17 cellular contexts compared by ENCODE assay signal in the genomic region with DNA sequence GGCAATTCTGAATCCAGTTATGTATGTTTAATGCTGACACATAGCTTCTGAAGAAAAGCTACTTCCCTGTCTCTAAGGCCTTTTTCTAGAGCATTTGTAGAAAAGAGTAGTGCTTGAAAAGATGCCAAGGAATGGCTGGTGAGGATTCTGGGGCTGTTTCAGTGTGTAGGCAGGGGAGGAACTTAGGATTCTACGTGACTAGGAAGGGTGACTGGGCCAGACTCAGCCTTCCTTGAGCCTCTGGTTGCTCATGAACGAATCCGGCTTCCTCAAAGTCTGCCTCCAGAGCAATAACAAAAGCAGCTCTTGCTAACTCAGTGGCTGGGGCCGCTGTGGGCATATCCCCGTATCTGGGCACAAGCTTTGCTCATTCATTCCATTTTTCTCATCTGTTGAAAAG.
DNase-seq lines count a peak whose midpoint lies in the region; ATAC-seq and TF ChIP-seq lines count a peak whose summit lies in the region.
"Had no signal": no experiment of that assay in that cellular context is flagged by ENCODE, and none has a peak within 500 bp of the region (broad histone marks: within the 10 kb centered on the region; RNA-seq: fewer than 3 reads in every experiment).

No MANE protein-coding gene starts in this region.

- no peaks in the 10 kb centered on the region for H3K9me3 ChIP-seq in trophoblast cell (ENCODE audit: insufficient read depth, low read depth, low read length)

- TF ChIP-seq CTCF in GM23338 (conservative IDR thresholded peaks at IDR 0.05; ENCODE audit: low read depth in 2 of 2), result no peak

- DNase-seq in GM23338 (ENCODE audit: low spot score) (no peak), astrocyte of the hippocampus (ENCODE audit: low read depth, low spot score) (peak; percentile 20), inferior parietal cortex (ENCODE audit: extremely low spot score) (peak; percentile 57), trophoblast cell (peak in 1 of 2 donors; percentile 7), T-helper 2 cell (no peak), NCI-H748 (lab: John Stamatoyannopoulos, UW; ENCODE audit: unreplicated experiment) (no peak)
- DNase-seq: CD8-positive, alpha-beta T cell; DMS79 treated with DMSO at 0.1 percent for 48 hours; foreskin melanocyte; HFFc6; NCI-H187 treated with DMSO at 0.1 percent for 48 hours; NCI-H524; stimulated activated CD4-positive, alpha-beta T cell treated with anti-CD3 and anti-CD28 coated beads, Interleukin-1b, Interleukin-23, amount 100 ng/mL, for 48 hours had no signal

- H3K23ac ChIP-seq in trophoblast cell (ENCODE audit: low read length), result no peak overlapping the region

- no peak overlapping the region for H3K4me3 ChIP-seq in GM23338
- H3K4me3 ChIP-seq in trophoblast cell (ENCODE audit: low read depth, low read length), result no peak overlapping the region

- H3K27me3 Mint-ChIP-seq in GM23338 (ENCODE audit: insufficient read depth, low read depth, poor library complexity), result peaks cover 4% of the 10 kb centered on the region

- peak overlapping the region; percentile 30 for H3K27ac Mint-ChIP-seq in GM23338
- H3K27ac Mint-ChIP-seq: CD8-positive, alpha-beta T cell; HFFc6; IgD-negative memory B cell; T-helper 2 cell treated with Interferon-gamma antibody and Interleukin-4, amounts not matched to agents 5 μg/mL and 100 μg/mL, for 36 hours had no signal

- no peaks in the 10 kb centered on the region; the same call in 1 of the 2 replicates for H3F3A ChIP-seq in GM23338 (replicated peaks; ENCODE audit: low read depth)

- no peaks in the 10 kb centered on the region for H3K79me2 ChIP-seq in GM23338 (replicated peaks; ENCODE audit: insufficient read depth)
- no peaks in the 10 kb centered on the region for H3K79me2 ChIP-seq in trophoblast cell (ENCODE audit: control insufficient read depth, insufficient read depth, low read length, poor library complexity)

- no CpG with 5 or more reads among the region's 5 CpGs for WGBS in trophoblast cell (ENCODE audit: extremely low coverage, insufficient coverage, insufficient read length)

- H3K9ac ChIP-seq in trophoblast cell (ENCODE audit: low read length), result no peak overlapping the region

- H4K91ac ChIP-seq in trophoblast cell (ENCODE audit: low read depth, low read length), result peak overlapping the region; percentile 26

- peaks cover 60% of the 10 kb centered on the region for H3K4me1 Mint-ChIP-seq in GM23338
- H3K4me1 Mint-ChIP-seq: IgD-negative memory B cell had no signal

- no peak overlapping the region for H2AK5ac ChIP-seq in trophoblast cell (ENCODE audit: low read length)

- H2AFZ ChIP-seq in GM23338 (no peak overlapping the region), trophoblast cell (ENCODE audit: insufficient read depth, low read length, poor library complexity) (no peak overlapping the region)

- H3K36me3 ChIP-seq in GM23338 (ENCODE audit: insufficient read depth), result no peaks in the 10 kb centered on the region
- H3K36me3 ChIP-seq in trophoblast cell (ENCODE audit: control insufficient read depth in 1 of 2, insufficient read depth in 2 of 2, low read length in 2 of 2), result no peaks in the 10 kb centered on the region

- peaks cover 3% of the 10 kb centered on the region; the same call in 1 of the 3 replicates for H3K36me3 Mint-ChIP-seq in GM23338 (ENCODE audit: low read depth)
- H3K36me3 Mint-ChIP-seq: CD8-positive, alpha-beta T cell had no signal

- H3K4me2 ChIP-seq in GM23338 (peak overlapping the region; percentile 41), trophoblast cell (ENCODE audit: low read length) (no peak overlapping the region)

- H3K9me3 Mint-ChIP-seq in GM23338, result peaks cover 3% of the 10 kb centered on the region; the same call in 1 of the 3 replicates
- H3K9me3 Mint-ChIP-seq: CD8-positive, alpha-beta T cell; HFFc6; T-helper 2 cell treated with Interferon-gamma antibody and Interleukin-4, amounts not matched to agents 5 μg/mL and 100 μg/mL, for 36 hours had no signal

- H2BK5ac ChIP-seq in trophoblast cell (ENCODE audit: low read depth, low read length, poor library complexity), result no peak overlapping the region

- H3K79me1 ChIP-seq in trophoblast cell (ENCODE audit: low read length), result no peaks in the 10 kb centered on the region

- H4K8ac ChIP-seq in trophoblast cell (ENCODE audit: low read depth, low read length), result no peak overlapping the region

- peaks cover 43% of the 10 kb centered on the region for H3K4me1 ChIP-seq in GM23338 (ENCODE audit: insufficient read depth)
- H3K4me1 ChIP-seq in trophoblast cell (ENCODE audit: control insufficient read depth in 1 of 2, insufficient read depth in 2 of 2, low read length in 2 of 2), result peaks cover 0 to 9% of the 10 kb centered on the region in 2 experiments

- H3K4me3 Mint-ChIP-seq in GM23338, result no peak overlapping the region
- H3K4me3 Mint-ChIP-seq: CD8-positive, alpha-beta T cell; T-helper 2 cell treated with Interferon-gamma antibody and Interleukin-4, amounts not matched to agents 5 μg/mL and 100 μg/mL, for 36 hours had no signal

- no peak overlapping the region for H3K4ac ChIP-seq in trophoblast cell (ENCODE audit: low read depth, low read length)

- H3K18ac ChIP-seq in trophoblast cell (ENCODE audit: low read length), result no peak overlapping the region

- H4K12ac ChIP-seq in trophoblast cell (ENCODE audit: low read depth, low read length), result no peak overlapping the region

- no peak overlapping the region for H2BK12ac ChIP-seq in trophoblast cell (ENCODE audit: low read length)

- H3K27me3 ChIP-seq in GM23338 (ENCODE audit: insufficient read depth), result no peaks in the 10 kb centered on the region
- H3K27me3 ChIP-seq in trophoblast cell (ENCODE audit: insufficient read depth, low read length), result no peaks in the 10 kb centered on the region

- ATAC-seq in GM23338 (peak; percentile 23), GM21576 (IDR thresholded peaks at IDR 0.05; ENCODE audit: unreplicated experiment) (no peak), HG02678 (IDR thresholded peaks at IDR 0.05; ENCODE audit: unreplicated experiment) (no peak)
- ATAC-seq: CD8-positive, alpha-beta T cell had no signal

- peaks cover 12% of the 10 kb centered on the region for H3K9me2 ChIP-seq in GM23338 (ENCODE audit: insufficient read depth)

- peak overlapping the region; percentile 63 for H3K27ac ChIP-seq in GM23338 (ENCODE audit: low read depth)
- no peak overlapping the region for H3K27ac ChIP-seq in trophoblast cell (ENCODE audit: low read depth, low read length)

- peak overlapping the region; percentile 26 for H2BK120ac ChIP-seq in trophoblast cell (ENCODE audit: insufficient read depth, low read length, poor library complexity)

- no peaks in the 10 kb centered on the region for H4K20me1 ChIP-seq in GM23338 (replicated peaks; ENCODE audit: insufficient read depth)

- H3K14ac ChIP-seq in trophoblast cell (ENCODE audit: low read length), result no peak overlapping the region

TF ChIP-seq in GM23338, 12 proteins besides CTCF, POLR2A, EP300 and RAD21 (continues in another document):
- TF ChIP-seq, protein P1, sequence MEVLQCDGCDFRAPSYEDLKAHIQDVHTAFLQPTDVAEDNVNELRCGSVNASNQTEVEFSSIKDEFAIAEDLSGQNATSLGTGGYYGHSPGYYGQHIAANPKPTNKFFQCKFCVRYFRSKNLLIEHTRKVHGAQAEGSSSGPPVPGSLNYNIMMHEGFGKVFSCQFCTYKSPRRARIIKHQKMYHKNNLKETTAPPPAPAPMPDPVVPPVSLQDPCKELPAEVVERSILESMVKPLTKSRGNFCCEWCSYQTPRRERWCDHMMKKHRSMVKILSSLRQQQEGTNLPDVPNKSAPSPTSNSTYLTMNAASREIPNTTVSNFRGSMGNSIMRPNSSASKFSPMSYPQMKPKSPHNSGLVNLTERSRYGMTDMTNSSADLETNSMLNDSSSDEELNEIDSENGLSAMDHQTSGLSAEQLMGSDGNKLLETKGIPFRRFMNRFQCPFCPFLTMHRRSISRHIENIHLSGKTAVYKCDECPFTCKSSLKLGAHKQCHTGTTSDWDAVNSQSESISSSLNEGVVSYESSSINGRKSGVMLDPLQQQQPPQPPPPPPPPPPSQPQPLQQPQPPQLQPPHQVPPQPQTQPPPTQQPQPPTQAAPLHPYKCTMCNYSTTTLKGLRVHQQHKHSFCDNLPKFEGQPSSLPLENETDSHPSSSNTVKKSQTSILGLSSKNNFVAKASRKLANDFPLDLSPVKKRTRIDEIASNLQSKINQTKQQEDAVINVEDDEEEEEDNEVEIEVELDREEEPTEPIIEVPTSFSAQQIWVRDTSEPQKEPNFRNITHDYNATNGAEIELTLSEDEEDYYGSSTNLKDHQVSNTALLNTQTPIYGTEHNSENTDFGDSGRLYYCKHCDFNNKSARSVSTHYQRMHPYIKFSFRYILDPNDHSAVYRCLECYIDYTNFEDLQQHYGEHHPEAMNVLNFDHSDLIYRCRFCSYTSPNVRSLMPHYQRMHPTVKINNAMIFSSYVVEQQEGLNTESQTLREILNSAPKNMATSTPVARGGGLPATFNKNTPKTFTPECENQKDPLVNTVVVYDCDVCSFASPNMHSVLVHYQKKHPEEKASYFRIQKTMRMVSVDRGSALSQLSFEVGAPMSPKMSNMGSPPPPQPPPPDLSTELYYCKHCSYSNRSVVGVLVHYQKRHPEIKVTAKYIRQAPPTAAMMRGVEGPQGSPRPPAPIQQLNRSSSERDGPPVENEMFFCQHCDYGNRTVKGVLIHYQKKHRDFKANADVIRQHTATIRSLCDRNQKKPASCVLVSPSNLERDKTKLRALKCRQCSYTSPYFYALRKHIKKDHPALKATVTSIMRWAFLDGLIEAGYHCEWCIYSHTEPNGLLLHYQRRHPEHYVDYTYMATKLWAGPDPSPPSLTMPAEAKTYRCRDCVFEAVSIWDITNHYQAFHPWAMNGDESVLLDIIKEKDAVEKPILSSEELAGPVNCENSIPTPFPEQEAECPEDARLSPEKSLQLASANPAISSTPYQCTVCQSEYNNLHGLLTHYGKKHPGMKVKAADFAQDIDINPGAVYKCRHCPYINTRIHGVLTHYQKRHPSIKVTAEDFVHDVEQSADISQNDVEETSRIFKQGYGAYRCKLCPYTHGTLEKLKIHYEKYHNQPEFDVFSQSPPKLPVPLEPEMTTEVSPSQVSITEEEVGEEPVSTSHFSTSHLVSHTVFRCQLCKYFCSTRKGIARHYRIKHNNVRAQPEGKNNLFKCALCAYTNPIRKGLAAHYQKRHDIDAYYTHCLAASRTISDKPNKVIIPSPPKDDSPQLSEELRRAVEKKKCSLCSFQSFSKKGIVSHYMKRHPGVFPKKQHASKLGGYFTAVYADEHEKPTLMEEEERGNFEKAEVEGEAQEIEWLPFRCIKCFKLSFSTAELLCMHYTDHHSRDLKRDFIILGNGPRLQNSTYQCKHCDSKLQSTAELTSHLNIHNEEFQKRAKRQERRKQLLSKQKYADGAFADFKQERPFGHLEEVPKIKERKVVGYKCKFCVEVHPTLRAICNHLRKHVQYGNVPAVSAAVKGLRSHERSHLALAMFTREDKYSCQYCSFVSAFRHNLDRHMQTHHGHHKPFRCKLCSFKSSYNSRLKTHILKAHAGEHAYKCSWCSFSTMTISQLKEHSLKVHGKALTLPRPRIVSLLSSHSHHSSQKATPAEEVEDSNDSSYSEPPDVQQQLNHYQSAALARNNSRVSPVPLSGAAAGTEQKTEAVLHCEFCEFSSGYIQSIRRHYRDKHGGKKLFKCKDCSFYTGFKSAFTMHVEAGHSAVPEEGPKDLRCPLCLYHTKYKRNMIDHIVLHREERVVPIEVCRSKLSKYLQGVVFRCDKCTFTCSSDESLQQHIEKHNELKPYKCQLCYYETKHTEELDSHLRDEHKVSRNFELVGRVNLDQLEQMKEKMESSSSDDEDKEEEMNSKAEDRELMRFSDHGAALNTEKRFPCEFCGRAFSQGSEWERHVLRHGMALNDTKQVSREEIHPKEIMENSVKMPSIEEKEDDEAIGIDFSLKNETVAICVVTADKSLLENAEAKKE (CRISPR knock-in tag; IDR thresholded peaks at IDR 0.05), result no peak

Comparison
In these comparisons a context has a peak if more than half of its experiments do, and no peak if none do; other contexts are left out.
1. DNase-seq: peak in astrocyte of the hippocampus (single experiment) and inferior parietal cortex (single experiment); none in GM23338 (single experiment), T-helper 2 cell (0 of 5) and NCI-H748 (single experiment).